In genomic region chr4:30938956-30939528, GRCh38 we compare ENCODE assay signal across 21 cellular contexts.
"Had no signal": no experiment of that assay in that cellular context is flagged by ENCODE, and none has a peak within 500 bp of the region (broad histone marks: within the 10 kb centered on the region; RNA-seq: fewer than 3 reads in every experiment).

No MANE protein-coding gene starts in this region.

- ATAC-seq: activated CD4-positive, alpha-beta T cell treated with anti-CD3 and anti-CD28 coated beads for 36 hours; left lobe of liver; natural killer cell; T-helper 17 cell had no signal

- H3K4me1 Mint-ChIP-seq: activated CD4-positive, alpha-beta T cell treated with anti-CD3 and anti-CD28 coated beads for 36 hours; natural killer cell; T-helper 17 cell had no signal

- H3K36me3 Mint-ChIP-seq: activated CD4-positive, alpha-beta memory T cell treated with anti-CD3 and anti-CD28 coated beads for 36 hours; natural killer cell had no signal

- H3K9me3 ChIP-seq: adrenal gland, heart left ventricle, neutrophil had no signal

- H3K4me3 Mint-ChIP-seq: activated CD4-positive, alpha-beta memory T cell treated with anti-CD3 and anti-CD28 coated beads for 36 hours; activated CD4-positive, alpha-beta T cell treated with anti-CD3 and anti-CD28 coated beads for 36 hours; activated T-cell treated with anti-CD3 and anti-CD28 coated beads, Interleukin-2, amount 50 U/mL, for 24 hours; natural killer cell; T-helper 17 cell; type B pancreatic cell had no signal

- H3K36me3 ChIP-seq: adrenal gland, heart left ventricle, neutrophil had no signal

- H3K27ac Mint-ChIP-seq: activated CD4-positive, alpha-beta memory T cell treated with anti-CD3 and anti-CD28 coated beads for 36 hours; activated CD4-positive, alpha-beta T cell treated with anti-CD3 and anti-CD28 coated beads for 36 hours; activated T-cell treated with anti-CD3 and anti-CD28 coated beads, Interleukin-2, amount 50 U/mL, for 24 hours; natural killer cell; T-helper 17 cell; type B pancreatic cell had no signal

- H3K27me3 ChIP-seq: adrenal gland, heart left ventricle, neutrophil had no signal

- H3K4me1 ChIP-seq: adrenal gland had no signal

- H3K4me3 ChIP-seq: adrenal gland, coronary artery, heart left ventricle, smooth muscle cell had no signal

- H3K27me3 Mint-ChIP-seq: activated CD4-positive, alpha-beta memory T cell treated with anti-CD3 and anti-CD28 coated beads for 36 hours; activated CD4-positive, alpha-beta T cell treated with anti-CD3 and anti-CD28 coated beads for 36 hours; activated T-cell treated with anti-CD3 and anti-CD28 coated beads, Interleukin-2, amount 50 U/mL, for 24 hours; T-helper 17 cell; type B pancreatic cell had no signal

- H3K27ac ChIP-seq: adrenal gland, coronary artery, neutrophil had no signal

- FAIRE-seq: frontal cortex had no signal

- DNase-seq: activated CD4-positive, alpha-beta memory T cell treated with anti-CD3 and anti-CD28 coated beads for 36 hours; activated CD4-positive, alpha-beta T cell treated with anti-CD3 and anti-CD28 coated beads for 36 hours; activated effector memory CD4-positive, alpha-beta T cell treated with Interleukin-2 at 50 U/mL for 16 hours; activated naive CD4-positive, alpha-beta T cell treated with anti-CD3 and anti-CD28 coated beads, Interleukin-2, amount 50 U/mL, for 16 hours; activated T-cell treated with anti-CD3 and anti-CD28 coated beads, Interleukin-2, amount 50 U/mL, for 24 hours; adrenal gland; caudate nucleus; heart left ventricle; natural killer cell; retina; stimulated activated CD4-positive, alpha-beta T cell treated with anti-CD3 and anti-CD28 coated beads, Interleukin-4, amount 100 ng/mL, for 4 hours; stimulated activated CD8-positive, alpha-beta memory T cell treated with anti-CD3 and anti-CD28 coated beads, Interleukin-4, amount 100 ng/mL, for 48 hours; stimulated activated naive CD4-positive, alpha-beta T cell treated with Interleukin-2 at 50 U/mL for 16 hours; substantia nigra; T-helper 17 cell had no signal

- H3K9me3 Mint-ChIP-seq: type B pancreatic cell had no signal
